ENCODE assay signal across 17 cellular contexts in the genomic region with DNA sequence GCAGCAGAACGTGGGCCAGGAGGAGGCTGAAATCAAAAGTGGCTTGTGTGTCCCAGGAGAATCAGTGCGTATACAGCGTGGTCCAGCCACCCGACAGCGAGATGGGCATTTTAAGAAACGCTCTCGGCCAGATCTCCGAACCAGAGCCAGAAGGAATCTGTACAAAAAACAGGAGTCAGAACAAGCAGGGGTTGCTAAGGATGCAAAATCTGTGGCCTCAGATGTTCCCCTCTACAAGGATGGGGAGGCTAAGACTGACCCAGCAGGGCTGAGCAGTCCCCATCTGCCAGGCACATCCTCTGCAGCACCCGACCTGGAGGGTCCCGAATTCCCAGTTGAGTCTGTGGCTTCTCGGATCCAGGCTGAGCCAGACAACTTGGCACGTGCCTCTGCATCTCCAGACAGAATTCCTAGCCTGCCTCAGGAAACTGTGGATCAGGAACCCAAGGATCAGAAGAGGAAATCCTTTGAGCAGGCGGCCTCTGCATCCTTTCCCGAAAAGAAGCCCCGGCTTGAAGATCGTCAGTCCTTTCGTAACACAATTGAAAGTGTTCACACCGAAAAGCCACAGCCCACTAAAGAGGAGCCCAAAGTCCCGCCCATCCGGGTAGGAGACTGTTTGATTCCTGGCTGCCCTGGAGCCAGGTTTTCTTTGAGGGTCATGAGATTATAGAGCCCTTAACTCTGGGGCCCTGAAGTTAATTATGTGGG.
DNase-seq lines count a peak whose midpoint lies in the region; TF ChIP-seq lines count a peak whose summit lies in the region.
"Had no signal": no experiment of that assay in that cellular context is flagged by ENCODE, and none has a peak within 500 bp of the region (broad histone marks: within the 10 kb centered on the region; RNA-seq: fewer than 3 reads in every experiment).

No MANE protein-coding gene starts in this region.

- peaks cover 33% of the 10 kb centered on the region for H3K4me1 ChIP-seq in left ventricle myocardium inferior

- H3K36me3 ChIP-seq in left ventricle myocardium inferior: peaks cover 95% of the 10 kb centered on the region
- H3K36me3 ChIP-seq in WERI-Rb-1: peaks cover 94% of the 10 kb centered on the region

- TF ChIP-seq POLR2A in erythroblast (IDR thresholded peaks at IDR 0.05; ENCODE audit: low read length): no peak

- H3K9me3 ChIP-seq in left ventricle myocardium inferior (replicated peaks) (no peaks in the 10 kb centered on the region), WERI-Rb-1 (ENCODE audit: severe bottlenecking) (no peaks in the 10 kb centered on the region)
- H3K9me3 ChIP-seq: SJSA1 had no signal

- H3K27me3 ChIP-seq in left ventricle myocardium inferior (ENCODE audit: low read depth) (no peaks in the 10 kb centered on the region), WERI-Rb-1 (ENCODE audit: insufficient read depth, low read depth, severe bottlenecking) (no peaks in the 10 kb centered on the region)
- H3K27me3 ChIP-seq: SJSA1 had no signal

- in situ Hi-C loops in GM13977 (cut with MboI; ENCODE audit: low pct_unique_long_range_greater_than_20kb, low sequenced_read_pairs, unreplicated experiment): no loop called here

- intact Hi-C loops in left ventricle myocardium inferior (cut with micrococcal nuclease): no loop called here
- intact Hi-C loops in posterior vena cava (cut with DNase I): no loop called here

- DNase-seq in GM13977 (ENCODE audit: low spot score) (peak; percentile 23), left ventricle myocardium inferior (no peak), posterior vena cava (ENCODE audit: low spot score) (peak; percentile 82), C1 segment of cervical spinal cord (lab: John Stamatoyannopoulos, UW) (no peak), erythroblast (lab: John Stamatoyannopoulos, UW) (no peak), WERI-Rb-1 (no peak)
- DNase-seq in activated CD4-positive, alpha-beta T cell treated with anti-CD3 and anti-CD28 coated beads, Interleukin-2, amount 50 U/mL, for 4 hours: no peak
- DNase-seq: activated CD4-positive, alpha-beta T cell treated with anti-CD3 and anti-CD28 coated beads, Interleukin-2, amount 50 U/mL, for 1 hour; DMS153; Kasumi-1; left colon; naive B cell; NK-92 treated with Interleukin-12 subunit alpha and Interleukin-12 subunit beta, amount 100 ng/mL, for 24 hours; stimulated activated CD4-positive, alpha-beta T cell treated with anti-CD3 and anti-CD28 coated beads, Interleukin-1b, Interleukin-23, amount 100 ng/mL, for 48 hours had no signal

- no peak overlapping the region for H3K4me3 ChIP-seq in left ventricle myocardium inferior
- no peak overlapping the region for H3K4me3 ChIP-seq in WERI-Rb-1 (ENCODE audit: low read depth, low read length)
- H3K4me3 ChIP-seq: SJSA1 had no signal

- H3K27ac ChIP-seq in VCaP: peak overlapping the region; percentile 79
- peak overlapping the region; percentile 70 for H3K27ac ChIP-seq in left ventricle myocardium inferior (replicated peaks)
- H3K27ac ChIP-seq in WERI-Rb-1: no peak overlapping the region
- H3K27ac ChIP-seq: HL-60, SJSA1 had no signal

- TF ChIP-seq CTCF in GM13977 (IDR thresholded peaks at IDR 0.05; ENCODE audit: extremely low read depth, insufficient read depth, missing control alignments) (no peak), VCaP (conservative IDR thresholded peaks at IDR 0.05) (no peak), left ventricle myocardium inferior (IDR thresholded peaks at IDR 0.05; ENCODE audit: borderline replicate concordance) (no peak), WERI-Rb-1 (IDR thresholded peaks at IDR 0.05; ENCODE audit: low read depth, low read length) (no peak)

Comparison
In these comparisons a context has a peak if more than half of its experiments do, and no peak if none do; other contexts are left out.
1. DNase-seq: peak in GM13977 (single experiment) and posterior vena cava (single experiment); none in left ventricle myocardium inferior (single experiment), activated CD4-positive, alpha-beta T cell treated with anti-CD3 and anti-CD28 coated beads, Interleukin-2, amount 50 U/mL, for 4 hours (0 of 2), C1 segment of cervical spinal cord (0 of 14), erythroblast (0 of 2) and WERI-Rb-1 (single experiment).